8 cellular contexts compared by ENCODE assay signal in genomic region chr1:1677718-1678580, GRCh38. TPM values are rescaled to one million over a fixed set of nuclear protein-coding genes. Genes with fewer than 3 reads are reported as not detected.
DNase-seq lines count a peak whose midpoint lies in the region; ATAC-seq and TF ChIP-seq lines count a peak whose summit lies in the region.

No MANE protein-coding gene starts in this region.

- peak; percentile 53 for TF ChIP-seq POLR2A in GM18505 (IDR thresholded peaks at IDR 0.05; ENCODE audit: borderline replicate concordance, extremely low read depth, insufficient read depth, insufficient read length)

- H3K9me3 ChIP-seq in T-helper 17 cell (ENCODE audit: control insufficient read depth, low read length, poor library complexity, severe bottlenecking), result no peaks in the 10 kb centered on the region

- H3K4me1 Mint-ChIP-seq in T-helper 17 cell (peaks cover 21% of the 10 kb centered on the region), mesothelial cell of epicardium (no peaks in the 10 kb centered on the region)
- H3K4me1 Mint-ChIP-seq in central memory CD8-positive, alpha-beta T cell, result peaks cover 22% of the 10 kb centered on the region

- ATAC-seq in GM18505 (IDR thresholded peaks at IDR 0.05; ENCODE audit: unreplicated experiment) (peak; percentile 60), HG02678 (IDR thresholded peaks at IDR 0.05; ENCODE audit: unreplicated experiment) (peak; percentile 64), T-helper 17 cell (peak; percentile 79)
- ATAC-seq in central memory CD8-positive, alpha-beta T cell (replicated peaks; ENCODE audit: extremely low read depth, poor library complexity, severe bottlenecking), result peak; percentile 72

- H3K27me3 Mint-ChIP-seq in T-helper 17 cell (no peaks in the 10 kb centered on the region), mesothelial cell of epicardium (ENCODE audit: low read depth) (no peaks in the 10 kb centered on the region)
- no peaks in the 10 kb centered on the region for H3K27me3 Mint-ChIP-seq in central memory CD8-positive, alpha-beta T cell

- H3K4me3 Mint-ChIP-seq in T-helper 17 cell (peak overlapping the region; percentile 97), mesothelial cell of epicardium (no peak overlapping the region)
- peak overlapping the region; percentile 84 for H3K4me3 Mint-ChIP-seq in central memory CD8-positive, alpha-beta T cell

- DNase-seq in T-helper 17 cell (peak in 1 of 3 donors; percentile 23), anterior cingulate cortex (lab: John Stamatoyannopoulos, UW) (no peak), mesothelial cell of epicardium (ENCODE audit: low spot score in 2 of 2, unreplicated experiment in 2 of 2) (no peak), foreskin melanocyte (no peak)
- DNase-seq in central memory CD8-positive, alpha-beta T cell (ENCODE audit: low spot score in 2 of 2), result peak; percentile 29 to 38
- peak; percentile 22 to 33 for DNase-seq in stimulated activated CD4-positive, alpha-beta T cell treated with anti-CD3 and anti-CD28 coated beads, Interleukin-1b, Interleukin-23, amount 100 ng/mL, for 4 hours (ENCODE audit: low read depth in 2 of 2)

- TF ChIP-seq CTCF in mesothelial cell of epicardium (IDR thresholded peaks at IDR 0.05; ENCODE audit: unreplicated experiment), result no peak

- no peaks in the 10 kb centered on the region for H3K9me3 Mint-ChIP-seq in central memory CD8-positive, alpha-beta T cell
- H3K9me3 Mint-ChIP-seq in mesothelial cell of epicardium, result no peaks in the 10 kb centered on the region

- H3K36me3 Mint-ChIP-seq in T-helper 17 cell (ENCODE audit: low read depth) (no peaks in the 10 kb centered on the region), mesothelial cell of epicardium (peaks cover 9% of the 10 kb centered on the region)
- peaks cover 14% of the 10 kb centered on the region for H3K36me3 Mint-ChIP-seq in central memory CD8-positive, alpha-beta T cell (ENCODE audit: insufficient read depth)

- H3K27ac Mint-ChIP-seq in T-helper 17 cell (peak overlapping the region; percentile 99), mesothelial cell of epicardium (no peak overlapping the region)
- H3K27ac Mint-ChIP-seq in central memory CD8-positive, alpha-beta T cell (ENCODE audit: low read depth), result peak overlapping the region; percentile 96

RNA-seq across cellular contexts. Expression of gene SLC35E2B, which starts 14.6 kb away (rescaled TPM):
- total RNA-seq in T-helper 17 cell, result 10 to 100 TPM; 67.5 to 87.3 TPM
- total RNA-seq in mesothelial cell of epicardium, result 112 to 119 TPM (median 113 TPM) in 3 replicates

RNA-seq across cellular contexts. Expression of gene CDK11B, which starts 19.1 kb away (rescaled TPM):
- total RNA-seq in T-helper 17 cell, result 10 to 100 TPM; 43.9 to 49.8 TPM
- 25.2 to 27.2 TPM (median 26.6 TPM) in 3 replicates for total RNA-seq in mesothelial cell of epicardium

RNA-seq across cellular contexts. Expression of gene MMP23B, which starts 46.0 kb away (rescaled TPM):
- total RNA-seq in T-helper 17 cell, result 1 to 10 TPM; 3.9 to 4.2 TPM
- 63.8 to 70.3 TPM (median 65.4 TPM) in 3 replicates for total RNA-seq in mesothelial cell of epicardium

RNA-seq across cellular contexts. Expression of gene CDK11A, which starts 46.2 kb away (rescaled TPM):
- total RNA-seq in T-helper 17 cell (100 to 1,000 TPM; 218 to 232 TPM), mesothelial cell of epicardium (47.9 to 54.2 TPM (median 52.8 TPM) in 3 replicates)

Comparison
In these comparisons a context has a peak if more than half of its experiments do, and no peak if none do; other contexts are left out.
1. DNase-seq: peak in central memory CD8-positive, alpha-beta T cell (2 of 2) and stimulated activated CD4-positive, alpha-beta T cell treated with anti-CD3 and anti-CD28 coated beads, Interleukin-1b, Interleukin-23, amount 100 ng/mL, for 4 hours (2 of 2); none in anterior cingulate cortex (0 of 58), mesothelial cell of epicardium (0 of 2) and foreskin melanocyte (single experiment).
2. RNA of gene MMP23B, which starts 46.0 kb away (total RNA-seq): 63.8 to 70.3 TPM in mesothelial cell of epicardium; 3.9 to 4.2 TPM in T-helper 17 cell; every median in the first group is over 10 times any median in the second.
3. Peak in every context shown above with its lines, with median percentiles within 50 percentile points of each other: ATAC-seq.